18 cellular contexts compared by ENCODE assay signal in the genomic region with DNA sequence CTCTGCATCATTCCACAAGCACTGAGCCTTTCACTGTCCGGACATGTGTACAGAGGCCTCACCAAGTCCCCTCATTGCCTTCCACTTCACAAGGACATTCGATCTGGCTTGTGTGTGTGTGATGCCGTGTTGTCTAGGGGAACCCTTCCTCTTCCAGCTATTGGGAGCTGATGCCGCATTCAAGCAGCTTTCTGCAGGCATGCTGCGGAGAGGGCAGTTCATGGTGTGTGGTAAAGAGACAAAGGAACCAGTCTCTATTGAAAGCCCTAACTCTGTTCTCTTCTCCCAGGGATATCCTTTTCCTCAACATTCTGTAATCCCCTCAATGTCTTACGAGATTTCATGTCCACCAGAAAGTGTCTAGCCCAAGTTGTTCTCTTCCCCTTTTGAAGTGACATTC.
"Had no signal": no experiment of that assay in that cellular context is flagged by ENCODE, and none has a peak within 500 bp of the region (broad histone marks: within the 10 kb centered on the region; RNA-seq: fewer than 3 reads in every experiment).

No MANE protein-coding gene starts in this region.

- H3K4me3 ChIP-seq: hepatocyte, left ventricle myocardium inferior, smooth muscle cell, upper lobe of left lung had no signal

- H3K9me3 ChIP-seq: left ventricle myocardium inferior, upper lobe of left lung had no signal

- H3K27me3 Mint-ChIP-seq: activated naive CD4-positive, alpha-beta T cell treated with anti-CD3 and anti-CD28 coated beads, Interleukin-2, amount 50 U/mL, for 24 hours; activated T-cell treated with anti-CD3 and anti-CD28 coated beads, Interleukin-2, amount 50 U/mL, for 24 hours; memory B cell; progenitor cell of endocrine pancreas had no signal

- H3K27me3 ChIP-seq: hepatocyte, upper lobe of left lung had no signal

- H3K36me3 ChIP-seq: left ventricle myocardium inferior, upper lobe of left lung had no signal

- H3K4me1 ChIP-seq: left ventricle myocardium inferior had no signal

- H3K27ac Mint-ChIP-seq: activated naive CD4-positive, alpha-beta T cell treated with anti-CD3 and anti-CD28 coated beads, Interleukin-2, amount 50 U/mL, for 24 hours; activated T-cell treated with anti-CD3 and anti-CD28 coated beads, Interleukin-2, amount 50 U/mL, for 24 hours; memory B cell had no signal

- ATAC-seq: esophagus mucosa, natural killer cell, right cardiac atrium had no signal

- H3K4me3 Mint-ChIP-seq: activated naive CD4-positive, alpha-beta T cell treated with anti-CD3 and anti-CD28 coated beads, Interleukin-2, amount 50 U/mL, for 24 hours; activated T-cell treated with anti-CD3 and anti-CD28 coated beads, Interleukin-2, amount 50 U/mL, for 24 hours; memory B cell; natural killer cell had no signal

- H3K27ac ChIP-seq: hepatocyte, left ventricle myocardium inferior, upper lobe of left lung had no signal

- DNase-seq: activated CD4-positive, alpha-beta T cell treated with anti-CD3 and anti-CD28 coated beads for 1 hour; activated CD4-positive, alpha-beta T cell treated with anti-CD3 and anti-CD28 coated beads, Interleukin-2, amount 50 U/mL, for 4 hours; activated effector memory CD4-positive, alpha-beta T cell treated with Interleukin-2 at 50 U/mL for 16 hours; activated T-cell treated with anti-CD3 and anti-CD28 coated beads, Interleukin-2, amount 50 U/mL, for 24 hours; left ventricle myocardium inferior; natural killer cell; occipital lobe; stimulated activated CD4-positive, alpha-beta T cell treated with anti-CD3 and anti-CD28 coated beads, Interleukin-4, amount 100 ng/mL, for 4 hours; stimulated activated CD8-positive, alpha-beta memory T cell treated with anti-CD3 and anti-CD28 coated beads, Interleukin-4, amount 100 ng/mL, for 48 hours; stimulated activated naive CD4-positive, alpha-beta T cell treated with Interleukin-2 at 50 U/mL for 16 hours; upper lobe of left lung had no signal

- H3K36me3 Mint-ChIP-seq: natural killer cell had no signal

- H3K9me3 Mint-ChIP-seq: activated naive CD4-positive, alpha-beta T cell treated with anti-CD3 and anti-CD28 coated beads, Interleukin-2, amount 50 U/mL, for 24 hours; activated T-cell treated with anti-CD3 and anti-CD28 coated beads, Interleukin-2, amount 50 U/mL, for 24 hours; memory B cell; natural killer cell had no signal
